8 cellular contexts compared by ENCODE assay signal in the genomic region with DNA sequence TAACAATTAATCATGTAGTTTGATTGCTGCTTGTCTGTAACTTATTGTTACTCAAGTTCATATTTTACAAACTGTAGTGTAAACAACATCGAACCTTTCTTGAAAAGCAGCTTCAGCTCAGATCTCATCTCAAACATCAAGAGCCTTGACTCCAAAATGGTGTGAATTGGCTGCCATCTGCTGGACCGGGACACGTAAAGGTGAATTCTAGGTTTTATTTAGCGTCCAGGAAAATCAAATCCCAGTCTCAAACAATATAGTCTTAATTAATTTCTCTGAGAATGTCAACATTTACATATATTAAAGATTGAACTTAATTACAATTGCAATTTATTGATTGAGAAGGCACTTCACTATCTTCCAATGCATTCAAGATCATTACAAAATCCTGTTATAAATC.
DNase-seq lines count a peak whose midpoint lies in the region; TF ChIP-seq lines count a peak whose summit lies in the region.

No MANE protein-coding gene starts in this region.

- H3K27me3 Mint-ChIP-seq in MCF 10A (ENCODE audit: insufficient read depth, unreplicated experiment), result peaks cover 43% of the 10 kb centered on the region

- H3K4me1 ChIP-seq in breast epithelium, result no peaks in the 10 kb centered on the region

- H3K36me3 Mint-ChIP-seq in MCF 10A (ENCODE audit: insufficient read depth, unreplicated experiment), result no peaks in the 10 kb centered on the region

- H3K27me3 ChIP-seq in breast epithelium, result no peaks in the 10 kb centered on the region

- no peak overlapping the region for H3K27ac Mint-ChIP-seq in MCF 10A (ENCODE audit: low read depth, unreplicated experiment)

- no peak overlapping the region for H3K4me3 Mint-ChIP-seq in MCF 10A (ENCODE audit: unreplicated experiment)

- H3K4me3 ChIP-seq in breast epithelium (no peak overlapping the region), epithelial cell of proximal tubule (ENCODE audit: low read depth, low read length) (no peak overlapping the region)

- H3K27ac ChIP-seq in breast epithelium, result no peak overlapping the region

- no TSS peak for BruUV-seq in MCF 10A (replicated peaks; lab: Mats Ljungman, UMichigan)

- no peaks in the 10 kb centered on the region for H3K9me3 ChIP-seq in breast epithelium

- CTCF ChIA-PET in MCF 10A (lab: Yijun Ruan, JAX), result interaction anchor here (0.6 to 2.2 kb wide), 7 partner anchors 36 to 798 kb away, joined by 3 to 14 read pairs (median 3); no protein-coding TSS in a partner anchor

- H3K4me1 Mint-ChIP-seq in MCF 10A (ENCODE audit: insufficient read depth, unreplicated experiment), result no peaks in the 10 kb centered on the region

- intact Hi-C loops in MCF 10A (cut with micrococcal nuclease) (loop anchor here (1.0 to 10.0 kb wide), 7 partner anchors 258 to 900 kb away; no protein-coding TSS in a partner anchor), breast epithelium (cut with DNase I; ENCODE audit: low total_unique reads) (no loop called here)

- H3K9me3 Mint-ChIP-seq in MCF 10A (ENCODE audit: unreplicated experiment), result no peaks in the 10 kb centered on the region

- no peaks in the 10 kb centered on the region for H3K36me3 ChIP-seq in breast epithelium

- POLR2A ChIA-PET in MCF 10A (lab: Yijun Ruan, JAX), result interaction anchor here (0.6 kb wide), 1 partner anchor 9 kb away, joined by 4 read pairs; no protein-coding TSS in a partner anchor

- DNase-seq in MCF 10A (ENCODE audit: unreplicated experiment), result peak; percentile 44
- DNase-seq in breast epithelium (ENCODE audit: low spot score in 2 of 2), result no peak
- DNase-seq in NCI-H774 (lab: John Stamatoyannopoulos, UW), result peak; percentile 67
- no peak for DNase-seq in epithelial cell of proximal tubule (ENCODE audit: low read depth)
- DNase-seq in superior temporal gyrus (ENCODE audit: extremely low spot score), result peak; percentile 49
- no peak for DNase-seq in NCI-H187 (lab: John Stamatoyannopoulos, UW)
- no peak for DNase-seq in SIG-M5 (lab: John Stamatoyannopoulos, UW)
- no peak for DNase-seq in amniotic stem cell (lab: John Stamatoyannopoulos, UW)

- no peak for TF ChIP-seq POLR2A in breast epithelium (IDR thresholded peaks at IDR 0.05)

- TF ChIP-seq CTCF in MCF 10A (IDR thresholded peaks at IDR 0.05; ENCODE audit: unreplicated experiment) (peak; percentile 57), breast epithelium (IDR thresholded peaks at IDR 0.05) (no peak), epithelial cell of proximal tubule (conservative IDR thresholded peaks at IDR 0.05; ENCODE audit: low read depth, low read length) (peak; percentile 29)

Comparison
In these comparisons a context has a peak if more than half of its experiments do, and no peak if none do; other contexts are left out.
1. DNase-seq: peak in MCF 10A (single experiment), NCI-H774 (single experiment) and superior temporal gyrus (single experiment); none in breast epithelium (0 of 2), epithelial cell of proximal tubule (single experiment), NCI-H187 (0 of 2), SIG-M5 (single experiment) and amniotic stem cell (single experiment).
2. CTCF ChIP-seq: peak in MCF 10A (single experiment) and epithelial cell of proximal tubule (single experiment); none in breast epithelium (0 of 3).